10 cellular contexts compared by ENCODE assay signal in genomic region chr13:40518481-40518882, GRCh38.
DNase-seq lines count a peak whose midpoint lies in the region; ATAC-seq, FAIRE-seq and TF ChIP-seq lines count a peak whose summit lies in the region.
"Had no signal": no experiment of that assay in that cellular context is flagged by ENCODE, and none has a peak within 500 bp of the region (broad histone marks: within the 10 kb centered on the region; RNA-seq: fewer than 3 reads in every experiment).

No MANE protein-coding gene starts in this region.

- H3K4me1 ChIP-seq in spleen = peaks cover 5 to 29% (median 12%) of the 10 kb centered on the region in 6 donors

- H3K4me3 ChIP-seq in spleen = no peak overlapping the region
- H3K4me3 ChIP-seq: skin epidermis had no signal

- intact Hi-C loops in spleen (cut with DNase I; ENCODE audit: low total_unique reads) = no loop called here

- DNase-seq in GM18507 (ENCODE audit: extremely low spot score, insufficient read length, low read depth) (peak; percentile 28), NCI-H2107 treated with DMSO at 0.1 percent for 48 hours (lab: John Stamatoyannopoulos, UW; ENCODE audit: unreplicated experiment) (no peak), spleen (no peak), DMS53 (lab: John Stamatoyannopoulos, UW) (no peak)
- DNase-seq in activated T-cell treated with anti-CD3 and anti-CD28 coated beads, Interleukin-2, amount 50 U/mL, for 48 hours = peak; percentile 81 to 83
- DNase-seq in stimulated activated CD4-positive, alpha-beta T cell treated with anti-CD3 and anti-CD28 coated beads, Interleukin-15, amount 100 ng/mL, for 48 hours (ENCODE audit: low read depth in 2 of 2) = peak; percentile 61 to 69
- DNase-seq in NK-92 treated with Interleukin-12 subunit alpha and Interleukin-12 subunit beta, amount 100 ng/mL, for 24 hours (lab: John Stamatoyannopoulos, UW) = no peak

- FAIRE-seq in GM18507 (lab: Jason Lieb, UNC) = no peak
- FAIRE-seq: G401.6 had no signal

- H3K27me3 ChIP-seq in spleen (replicated peaks in 1 of 7) = no peaks in the 10 kb centered on the region

- no peaks in the 10 kb centered on the region for H3K36me3 ChIP-seq in spleen

- 53 to 71% (median 57%) methylated on average over 4 of the region's 4 CpGs for WGBS in spleen, 5 donors

- H3K27ac ChIP-seq in spleen = no peak overlapping the region
- H3K27ac ChIP-seq: skin epidermis had no signal

- no peak for TF ChIP-seq CTCF in spleen (IDR thresholded peaks at IDR 0.05 in 8 of 11, conservative IDR thresholded peaks at IDR 0.05 in 3 of 11)

- peak; percentile 39 for ATAC-seq in HG03378 (IDR thresholded peaks at IDR 0.05; ENCODE audit: unreplicated experiment)

- H3K9me3 ChIP-seq in spleen = no peaks in the 10 kb centered on the region

- TF ChIP-seq POLR2A in spleen (IDR thresholded peaks at IDR 0.05) = no peak

Comparison
In these comparisons a context has a peak if more than half of its experiments do, and no peak if none do; other contexts are left out.
1. DNase-seq: peak in GM18507 (single experiment), activated T-cell treated with anti-CD3 and anti-CD28 coated beads, Interleukin-2, amount 50 U/mL, for 48 hours (2 of 2) and stimulated activated CD4-positive, alpha-beta T cell treated with anti-CD3 and anti-CD28 coated beads, Interleukin-15, amount 100 ng/mL, for 48 hours (2 of 2); none in NCI-H2107 treated with DMSO at 0.1 percent for 48 hours (single experiment), spleen (single experiment), DMS53 (single experiment) and NK-92 treated with Interleukin-12 subunit alpha and Interleukin-12 subunit beta, amount 100 ng/mL, for 24 hours (single experiment).